In genomic region chr17:15502315-15503112, GRCh38 we compare ENCODE assay signal across 9 cellular contexts. TPM values are rescaled to one million over a fixed set of nuclear protein-coding genes. Genes with fewer than 3 reads are reported as not detected.
DNase-seq lines count a peak whose midpoint lies in the region; ATAC-seq, FAIRE-seq and TF ChIP-seq lines count a peak whose summit lies in the region.
"Had no signal": no experiment of that assay in that cellular context is flagged by ENCODE, and none has a peak within 500 bp of the region (broad histone marks: within the 10 kb centered on the region; RNA-seq: fewer than 3 reads in every experiment).

No MANE protein-coding gene starts in this region.

- no peaks in the 10 kb centered on the region for H3K27me3 ChIP-seq in RWPE2 (ENCODE audit: insufficient read depth, poor library complexity, severe bottlenecking)

- FAIRE-seq in frontal cortex (lab: Jason Lieb, UNC) = no peak

- no peaks in the 10 kb centered on the region; the same call in none of the 2 replicates for H3K36me3 ChIP-seq in RWPE2 (ENCODE audit: low read depth)

- ATAC-seq in GM18873 (IDR thresholded peaks at IDR 0.05; ENCODE audit: low FRiP score, unreplicated experiment) (peak; percentile 68), HG03280 (IDR thresholded peaks at IDR 0.05; ENCODE audit: unreplicated experiment) (peak; percentile 93), RWPE2 (ENCODE audit: low read depth) (peak; percentile 79), omental fat pad (ENCODE audit: low FRiP score) (peak; percentile 96)

- H3K9me3 ChIP-seq in RWPE2 (ENCODE audit: severe bottlenecking) = no peaks in the 10 kb centered on the region

- no peak overlapping the region for H3K4me3 ChIP-seq in RWPE2 (ENCODE audit: severe bottlenecking)

- no peak overlapping the region for H3K27ac ChIP-seq in RWPE2 (ENCODE audit: poor library complexity, severe bottlenecking)
- H3K27ac ChIP-seq: KMS-11 had no signal

- TF ChIP-seq CTCF in RWPE2 (IDR thresholded peaks at IDR 0.05; ENCODE audit: poor library complexity, severe bottlenecking) = peak; percentile 88
- TF ChIP-seq CTCF in omental fat pad (IDR thresholded peaks at IDR 0.05) = peak in 2 of 3 donors; percentile 68 to 75

- DNase-seq in AG08396 (ENCODE audit: low spot score) (peak; percentile 91), RWPE2 (ENCODE audit: low spot score) (no peak), frontal cortex (ENCODE audit: low spot score in 2 of 2) (peak; percentile 77 to 80), omental fat pad (ENCODE audit: low spot score) (peak; percentile 78), superior temporal gyrus (ENCODE audit: extremely low spot score) (peak; percentile 92)
- DNase-seq in activated naive CD4-positive, alpha-beta T cell treated with Interleukin-2 at 50 U/mL for 16 hours = peak; percentile 64

- H3K4me1 ChIP-seq in RWPE2 (ENCODE audit: insufficient read depth, poor library complexity, severe bottlenecking) = no peaks in the 10 kb centered on the region

RNA-seq across cellular contexts. Expression of gene CDRT4, which starts 35.1 kb away (rescaled TPM):
- total RNA-seq in frontal cortex (6.9 TPM), omental fat pad (1 to 10 TPM; 1.3 to 7.9 (median 2.6) TPM)
